Comparison of ENCODE assay signal across 2 cellular contexts in the genomic region with DNA sequence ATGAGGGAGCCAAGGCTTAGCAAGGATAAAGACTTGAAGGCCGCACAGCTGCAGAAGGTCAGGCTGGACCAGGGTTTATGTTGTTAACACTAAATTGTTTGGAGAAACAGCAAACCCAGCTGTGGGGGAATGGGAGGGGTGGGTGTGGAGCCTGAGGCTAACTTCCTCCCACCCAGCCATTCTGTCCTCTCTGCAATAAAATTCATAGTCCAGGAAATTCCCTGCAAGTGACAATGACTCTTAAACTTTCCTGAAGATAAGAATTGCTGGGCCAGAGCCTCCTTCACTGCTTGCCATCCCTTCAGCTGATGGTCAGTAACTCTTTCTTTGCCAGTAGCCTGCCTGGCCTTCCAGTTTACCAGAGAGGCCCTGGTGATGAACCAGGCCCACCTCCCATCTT.
TF ChIP-seq lines count a peak whose summit lies in the region.

No MANE protein-coding gene starts in this region.

TF ChIP-seq in endothelial cell of umbilical vein, 7 proteins besides CTCF, POLR2A, EP300 and RAD21:
- TF ChIP-seq, protein P1, sequence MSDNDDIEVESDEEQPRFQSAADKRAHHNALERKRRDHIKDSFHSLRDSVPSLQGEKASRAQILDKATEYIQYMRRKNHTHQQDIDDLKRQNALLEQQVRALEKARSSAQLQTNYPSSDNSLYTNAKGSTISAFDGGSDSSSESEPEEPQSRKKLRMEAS (IDR thresholded peaks at IDR 0.05; ENCODE audit: insufficient read depth, insufficient read length) = no peak
- TF ChIP-seq GATA2 (IDR thresholded peaks at IDR 0.05; ENCODE audit: insufficient read depth, insufficient read length, low read depth, low read length) = no peak
- no peak for TF ChIP-seq POLR2AphosphoS5 (IDR thresholded peaks at IDR 0.05; ENCODE audit: insufficient read depth, low read depth, low read length)
- TF ChIP-seq EZH2 (IDR thresholded peaks at IDR 0.05; ENCODE audit: borderline replicate concordance, low read depth, low read length, severe bottlenecking) = no peak
- TF ChIP-seq JUN (IDR thresholded peaks at IDR 0.05; ENCODE audit: borderline replicate concordance, insufficient read depth, insufficient read length, low read depth) = no peak
- TF ChIP-seq MYC (IDR thresholded peaks at IDR 0.05; ENCODE audit: low read depth, low read length) = no peak
- TF ChIP-seq FOS (IDR thresholded peaks at IDR 0.05; ENCODE audit: borderline replicate concordance, insufficient read depth, low read length) = no peak

TF ChIP-seq in liver, 16 proteins besides CTCF, POLR2A, EP300 and RAD21:
- TF ChIP-seq NR2F2 (IDR thresholded peaks at IDR 0.05) = peak; percentile 56
- TF ChIP-seq HNF4A (conservative IDR thresholded peaks at IDR 0.05) = no peak
- no peak for TF ChIP-seq FOXA1 (IDR thresholded peaks at IDR 0.05)
- peak; percentile 9 for TF ChIP-seq SP1 (IDR thresholded peaks at IDR 0.05)
